ENCODE assay signal across 11 cellular contexts in genomic region chr4:87119965-87120364, GRCh38.
DNase-seq lines count a peak whose midpoint lies in the region; ATAC-seq and TF ChIP-seq lines count a peak whose summit lies in the region.
"Had no signal": no experiment of that assay in that cellular context is flagged by ENCODE, and none has a peak within 500 bp of the region (broad histone marks: within the 10 kb centered on the region; RNA-seq: fewer than 3 reads in every experiment).

No MANE protein-coding gene starts in this region.

- no peaks in the 10 kb centered on the region for H3K9me3 ChIP-seq in osteoblast (ENCODE audit: low read depth, low read length)
- H3K9me3 ChIP-seq: upper lobe of left lung had no signal

- peaks cover 3% of the 10 kb centered on the region for H4K20me1 ChIP-seq in osteoblast (ENCODE audit: insufficient read depth, low read length)

- in situ Hi-C loops in Caki2 (cut with HindIII; ENCODE audit: low pct_unique_long_range_greater_than_20kb, low sequenced_read_pairs): no loop called here

- no peak overlapping the region for H3K4me2 ChIP-seq in osteoblast (ENCODE audit: insufficient read depth, low read length)

- no peaks in the 10 kb centered on the region for H3K27me3 Mint-ChIP-seq in HFFc6 (ENCODE audit: insufficient read depth)

- DNase-seq in Caki2 (ENCODE audit: low read depth): peak; percentile 8
- DNase-seq in HFFc6: no peak
- no peak for DNase-seq in osteoblast (ENCODE audit: insufficient read length, low spot score, missing footprints)
- DNase-seq in H7: no peak
- DNase-seq in NCI-H2107 treated with DMSO at 0.1 percent for 48 hours (lab: John Stamatoyannopoulos, UW; ENCODE audit: unreplicated experiment): no peak
- DNase-seq in GM03348 (ENCODE audit: low spot score): no peak
- DNase-seq: WERI-Rb-1 had no signal

- TF ChIP-seq CTCF in HFFc6 (IDR thresholded peaks at IDR 0.05) (no peak), osteoblast (IDR thresholded peaks at IDR 0.05; ENCODE audit: extremely low read depth, low read depth, low read length) (no peak)

- no peak for ATAC-seq in esophagus mucosa

- peaks cover 21% of the 10 kb centered on the region for H3K36me3 Mint-ChIP-seq in HFFc6 (ENCODE audit: low read depth)

- peak overlapping the region; percentile 30 for H3K27ac ChIP-seq in cingulate gyrus (ENCODE audit: low read depth, low read length)
- peak overlapping the region; percentile 7 for H3K27ac ChIP-seq in osteoblast (ENCODE audit: low read depth, low read length)
- H3K27ac ChIP-seq: C4-2B, WERI-Rb-1 had no signal

- peaks cover 36% of the 10 kb centered on the region for H3K4me1 ChIP-seq in osteoblast (ENCODE audit: insufficient read depth, low read length)

- H3K4me1 Mint-ChIP-seq in HFFc6 (ENCODE audit: low read depth): peaks cover 22% of the 10 kb centered on the region

- H2AFZ ChIP-seq in osteoblast (ENCODE audit: low read length): no peak overlapping the region

- H3K4me3 ChIP-seq in osteoblast (ENCODE audit: insufficient read depth, low read length) (no peak overlapping the region), H7 (ENCODE audit: insufficient read depth, low read depth, low read length) (no peak overlapping the region)
- H3K4me3 ChIP-seq: upper lobe of left lung had no signal

- H3K27ac Mint-ChIP-seq in HFFc6: peak overlapping the region; percentile 33; the same call in 1 of the 2 replicates

- H3K4me3 Mint-ChIP-seq in HFFc6: no peak overlapping the region

- peaks cover 12% of the 10 kb centered on the region for H3K79me2 ChIP-seq in osteoblast (ENCODE audit: insufficient read depth, low read length)

- H3K27me3 ChIP-seq in osteoblast (ENCODE audit: insufficient read depth, low read length) (no peaks in the 10 kb centered on the region), H7 (ENCODE audit: control insufficient read depth, insufficient read depth, low read length) (no peaks in the 10 kb centered on the region)
- H3K27me3 ChIP-seq: upper lobe of left lung had no signal

- H3K36me3 ChIP-seq in osteoblast (ENCODE audit: insufficient read depth, low read length) (peaks cover 6% of the 10 kb centered on the region), H7 (replicated peaks; ENCODE audit: control insufficient read depth, insufficient read depth, low read length) (peaks cover 16% of the 10 kb centered on the region)

- H3K9me3 Mint-ChIP-seq in HFFc6: no peaks in the 10 kb centered on the region
